ENCODE assay signal across 1 cellular context in genomic region chr6:26031595-26032386, GRCh38.
TF ChIP-seq lines count a peak whose summit lies in the region.

No MANE protein-coding gene starts in this region.

TF ChIP-seq in SK-N-SH, 30 proteins besides CTCF, POLR2A, EP300 and RAD21 (continued from another document):
- TF ChIP-seq REST (IDR thresholded peaks at IDR 0.05; ENCODE audit: low read depth, low read length) = no peak; the same call in 1 of the 2 replicates
- TF ChIP-seq JUND (IDR thresholded peaks at IDR 0.05) = peak; percentile 19; the same call in 1 of the 2 replicates
- TF ChIP-seq ZBTB33 (IDR thresholded peaks at IDR 0.05; ENCODE audit: borderline replicate concordance, low read depth) = peak; percentile 94
- TF ChIP-seq MAX (IDR thresholded peaks at IDR 0.05; ENCODE audit: low read depth) = peak; percentile 49
- TF ChIP-seq RCOR1 (IDR thresholded peaks at IDR 0.05; ENCODE audit: low read length) = peak; percentile 23; the same call in 1 of the 2 replicates
- TF ChIP-seq YY1 (IDR thresholded peaks at IDR 0.05; ENCODE audit: low read depth) = no peak
- peak; percentile 66 for TF ChIP-seq TCF12 (IDR thresholded peaks at IDR 0.05)
- no peak for TF ChIP-seq USF1 (IDR thresholded peaks at IDR 0.05; ENCODE audit: borderline replicate concordance, low read depth)
- TF ChIP-seq PBX3 (IDR thresholded peaks at IDR 0.05) = peak; percentile 71
- TF ChIP-seq EZH2phosphoT487 (IDR thresholded peaks at IDR 0.05; ENCODE audit: borderline replicate concordance, low read depth) = no peak
- TF ChIP-seq TAF1 (IDR thresholded peaks at IDR 0.05; ENCODE audit: borderline replicate concordance, low read depth, low read length) = peak; percentile 91
- TF ChIP-seq MEF2A (IDR thresholded peaks at IDR 0.05; ENCODE audit: borderline replicate concordance, low read depth) = 0 out of 2 replicates have a peak, but pooled peaks have one; percentile 22
- peak; percentile 23; the same call in 1 of the 2 replicates for TF ChIP-seq NFIC (IDR thresholded peaks at IDR 0.05; ENCODE audit: borderline replicate concordance)
- TF ChIP-seq IRF3 (IDR thresholded peaks at IDR 0.05; ENCODE audit: low read depth, low read length) = peak; percentile 89
- 0 out of 2 replicates have a peak, but pooled peaks have one; percentile 41 for TF ChIP-seq FOXM1 (IDR thresholded peaks at IDR 0.05; ENCODE audit: low read depth)
- TF ChIP-seq RXRA (IDR thresholded peaks at IDR 0.05; ENCODE audit: borderline replicate concordance, low read depth) = peak; percentile 42; the same call in 1 of the 2 replicates
TF ChIP-seq in SK-N-SH: peak in this region for 17.
